In the genomic region with DNA sequence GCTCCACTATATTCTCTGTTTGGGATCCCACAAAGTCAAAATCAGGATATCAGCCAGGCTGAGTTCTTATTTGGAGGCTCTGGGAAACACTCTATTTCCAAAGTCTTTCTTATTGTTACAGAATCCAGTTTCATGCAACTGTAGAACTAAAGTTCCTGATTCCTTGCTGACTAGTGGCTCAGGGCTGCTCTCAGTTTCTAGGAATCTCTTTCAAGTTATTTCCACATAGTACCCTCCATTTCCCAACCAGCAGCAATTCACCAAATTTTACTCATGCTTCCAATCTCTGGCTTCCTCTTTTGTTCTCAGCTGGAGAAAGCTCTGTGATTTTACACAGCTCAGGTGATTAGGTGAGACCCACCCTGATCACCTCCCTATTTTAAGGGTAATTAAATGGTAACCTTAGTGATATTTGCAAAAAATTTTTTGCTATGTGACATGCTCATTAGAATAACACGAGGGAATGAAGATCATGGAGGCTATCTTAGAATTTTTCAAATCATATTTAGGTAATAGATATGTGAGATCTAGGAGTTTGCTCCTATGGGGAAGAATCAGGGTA, we compare ENCODE assay signal across 34 cellular contexts.
"Had no signal": no experiment of that assay in that cellular context is flagged by ENCODE, and none has a peak within 500 bp of the region (broad histone marks: within the 10 kb centered on the region; RNA-seq: fewer than 3 reads in every experiment).

No MANE protein-coding gene starts in this region.

- H3K27me3 ChIP-seq: breast epithelium, gastroesophageal sphincter, neutrophil, testis, transverse colon, uterus had no signal

- H3K9me3 Mint-ChIP-seq: activated naive CD4-positive, alpha-beta T cell treated with anti-CD3 and anti-CD28 coated beads for 36 hours; activated naive CD8-positive, alpha-beta T cell treated with anti-CD3 and anti-CD28 coated beads for 36 hours; activated T-helper 1 cell treated with anti-CD3 and anti-CD28 coated beads, Interleukin-12 subunit alpha, Interleukin-12 subunit beta, Interleukin-2, Interleukin-4 antibody, amounts not matched to agents 30 ng/mL and 10 ng/mL and 1 ng/mL, durations not matched to agents 14 hours and 24 hours and 36 hours; mesothelial cell of epicardium; naive B cell; nephron progenitor cell; T-helper 2 cell treated with Interferon-gamma antibody and Interleukin-4, amounts not matched to agents 5 μg/mL and 100 μg/mL, for 36 hours had no signal

- H3K4me3 ChIP-seq: breast epithelium, gastroesophageal sphincter, skin epidermis, testis, transverse colon, uterus had no signal

- H3K4me1 Mint-ChIP-seq: activated naive CD8-positive, alpha-beta T cell treated with anti-CD3 and anti-CD28 coated beads for 36 hours; immature natural killer cell; naive B cell; nephron progenitor cell had no signal

- H3K9me3 ChIP-seq: breast epithelium, gastroesophageal sphincter, neutrophil, testis, transverse colon, uterus had no signal

- H3K27me3 Mint-ChIP-seq: activated CD4-positive, alpha-beta memory T cell treated with anti-CD3 and anti-CD28 coated beads for 36 hours; activated naive CD8-positive, alpha-beta T cell treated with anti-CD3 and anti-CD28 coated beads for 36 hours; naive B cell had no signal

- DNase-seq: activated CD4-positive, alpha-beta memory T cell treated with anti-CD3 and anti-CD28 coated beads for 36 hours; activated CD4-positive, alpha-beta T cell treated with anti-CD3 and anti-CD28 coated beads for 48 hours; activated CD8-positive, alpha-beta memory T cell treated with anti-CD3 and anti-CD28 coated beads, Interleukin-2, amount 50 U/mL, for 4 hours; activated effector memory CD4-positive, alpha-beta T cell treated with anti-CD3 and anti-CD28 coated beads, Interleukin-2, amount 50 U/mL, for 16 hours; activated naive CD4-positive, alpha-beta T cell treated with anti-CD3 and anti-CD28 coated beads for 36 hours; activated naive CD8-positive, alpha-beta T cell treated with anti-CD3 and anti-CD28 coated beads for 36 hours; activated T-cell treated with anti-CD3 and anti-CD28 coated beads, Interleukin-2, amount 50 U/mL, for 1 hour; amygdala; central memory CD4-positive, alpha-beta T cell; head of caudate nucleus; hippocampal formation; immature natural killer cell; kidney; left colon; mammary epithelial cell; naive B cell; nephron progenitor cell; retina; stimulated activated CD4-positive, alpha-beta T cell treated with anti-CD3 and anti-CD28 coated beads, Interleukin-12 subunit alpha, Interleukin-12 subunit beta, amount 100 ng/mL, for 4 hours; stimulated activated CD4-positive, alpha-beta T cell treated with anti-CD3 and anti-CD28 coated beads, Interleukin-4, amount 100 ng/mL, for 1 hour; stimulated activated naive CD8-positive, alpha-beta T cell treated with anti-CD3 and anti-CD28 coated beads, Interleukin-15, Interleukin-2, amounts not matched to agents 100 U/mL and 50 U/mL, for 24 hours; testis; transverse colon; uterus had no signal

- H3K27ac ChIP-seq: breast epithelium, gastroesophageal sphincter, neutrophil, skin epidermis, testis, transverse colon, uterus, VCaP had no signal

- H3K4me1 ChIP-seq: breast epithelium, gastroesophageal sphincter, testis, transverse colon, uterus had no signal

- H3K36me3 Mint-ChIP-seq: activated CD4-positive, alpha-beta memory T cell treated with anti-CD3 and anti-CD28 coated beads for 36 hours; activated naive CD8-positive, alpha-beta T cell treated with anti-CD3 and anti-CD28 coated beads for 36 hours; immature natural killer cell; mesothelial cell of epicardium; naive B cell had no signal

- H3K36me3 ChIP-seq: breast epithelium, gastroesophageal sphincter, neutrophil, transverse colon, uterus had no signal

- H3K4me3 Mint-ChIP-seq: activated CD4-positive, alpha-beta memory T cell treated with anti-CD3 and anti-CD28 coated beads for 36 hours; activated naive CD4-positive, alpha-beta T cell treated with anti-CD3 and anti-CD28 coated beads for 36 hours; activated naive CD8-positive, alpha-beta T cell treated with anti-CD3 and anti-CD28 coated beads for 36 hours; activated T-helper 1 cell treated with anti-CD3 and anti-CD28 coated beads, Interleukin-12 subunit alpha, Interleukin-12 subunit beta, Interleukin-2, Interleukin-4 antibody, amounts not matched to agents 30 ng/mL and 10 ng/mL and 1 ng/mL, durations not matched to agents 14 hours and 24 hours and 36 hours; immature natural killer cell; mesothelial cell of epicardium; naive B cell; nephron progenitor cell; T-helper 2 cell treated with Interferon-gamma antibody and Interleukin-4, amounts not matched to agents 5 μg/mL and 100 μg/mL, for 36 hours had no signal

- ATAC-seq: esophagus mucosa; gastroesophageal sphincter; left colon; sciatic nerve; stimulated activated naive CD8-positive, alpha-beta T cell treated with anti-CD3 and anti-CD28 coated beads, Interleukin-15, Interleukin-2, amounts not matched to agents 100 U/mL and 50 U/mL, for 24 hours had no signal

- H3K27ac Mint-ChIP-seq: activated CD4-positive, alpha-beta memory T cell treated with anti-CD3 and anti-CD28 coated beads for 36 hours; activated naive CD4-positive, alpha-beta T cell treated with anti-CD3 and anti-CD28 coated beads for 36 hours; activated naive CD8-positive, alpha-beta T cell treated with anti-CD3 and anti-CD28 coated beads for 36 hours; activated T-helper 1 cell treated with anti-CD3 and anti-CD28 coated beads, Interleukin-12 subunit alpha, Interleukin-12 subunit beta, Interleukin-2, Interleukin-4 antibody, amounts not matched to agents 30 ng/mL and 10 ng/mL and 1 ng/mL, durations not matched to agents 14 hours and 24 hours and 36 hours; immature natural killer cell; mesothelial cell of epicardium; naive B cell; nephron progenitor cell; T-helper 2 cell treated with Interferon-gamma antibody and Interleukin-4, amounts not matched to agents 5 μg/mL and 100 μg/mL, for 36 hours had no signal
